Comparison of ENCODE assay signal across 15 cellular contexts in the genomic region with DNA sequence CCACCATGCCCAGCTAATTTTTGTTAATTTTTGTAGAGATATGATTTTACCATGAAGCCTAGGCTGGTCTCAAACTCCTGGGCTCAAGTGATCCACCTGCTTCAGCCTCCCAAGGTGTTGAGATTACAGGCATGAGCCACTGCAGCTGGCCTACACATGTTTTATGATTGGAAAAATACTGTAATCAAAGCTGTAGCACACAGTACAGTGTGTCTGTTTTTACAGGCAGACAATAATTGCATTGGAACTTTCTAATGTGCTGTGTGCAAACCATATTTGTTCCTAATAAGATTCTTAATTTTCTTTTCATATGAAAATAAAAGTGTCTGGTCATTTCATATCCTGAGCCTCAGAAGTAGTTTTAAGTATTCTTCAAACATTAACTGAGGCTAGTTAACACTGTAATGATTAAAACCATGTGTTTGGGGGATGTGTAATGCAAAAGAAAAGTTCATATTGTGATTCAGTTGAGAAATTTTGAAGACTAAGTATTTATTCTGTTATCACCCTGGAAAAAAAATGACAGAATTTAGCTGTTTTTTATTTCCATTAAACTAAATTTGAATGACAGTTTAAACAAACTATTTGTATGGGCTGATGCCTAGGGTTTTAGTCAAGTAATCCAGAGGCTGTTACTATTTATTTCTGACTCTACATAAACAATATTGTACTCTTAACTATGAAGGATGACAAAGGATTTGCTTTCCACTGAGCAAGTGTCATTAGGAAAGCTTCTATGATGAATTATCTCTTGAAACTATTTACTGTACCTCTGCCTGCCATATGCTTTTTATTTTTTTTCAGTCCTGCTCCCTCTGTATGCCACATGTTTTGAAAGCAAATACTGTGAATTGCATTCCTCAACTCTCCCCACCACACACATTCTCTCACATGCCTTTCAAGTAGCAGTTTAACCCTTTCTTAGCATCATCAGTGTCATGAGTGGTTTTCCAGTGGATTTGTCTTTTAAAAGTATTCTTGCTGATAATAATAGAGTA.
DNase-seq lines count a peak whose midpoint lies in the region; ATAC-seq and TF ChIP-seq lines count a peak whose summit lies in the region.
"Had no signal": no experiment of that assay in that cellular context is flagged by ENCODE, and none has a peak within 500 bp of the region (broad histone marks: within the 10 kb centered on the region; RNA-seq: fewer than 3 reads in every experiment).

No MANE protein-coding gene starts in this region.

- H3K36me3 ChIP-seq in MM.1S (replicated peaks; ENCODE audit: insufficient read depth, low read length) (peaks cover 9% of the 10 kb centered on the region; the same call in 1 of the 2 replicates), psoas muscle (ENCODE audit: insufficient read depth in 1 of 2, low read depth in 1 of 2) (peaks cover 5 to 32% of the 10 kb centered on the region in 2 donors), WERI-Rb-1 (peaks cover 51% of the 10 kb centered on the region)

- no peak overlapping the region for H3K9ac ChIP-seq in MM.1S (ENCODE audit: low read length)
- H3K9ac ChIP-seq: neural progenitor cell had no signal

- no peaks in the 10 kb centered on the region for H3K9me2 ChIP-seq in MM.1S (replicated peaks; ENCODE audit: insufficient read depth, low read length)

- no peak overlapping the region for H3K27ac ChIP-seq in MM.1S (ENCODE audit: low read length)
- H3K27ac ChIP-seq in psoas muscle: peak overlapping the region; percentile 3
- no peak overlapping the region for H3K27ac ChIP-seq in WERI-Rb-1
- H3K27ac ChIP-seq: neural progenitor cell had no signal

- H3F3A ChIP-seq in MM.1S (ENCODE audit: insufficient read depth, low read length): peaks cover 20% of the 10 kb centered on the region; the same call in 1 of the 2 replicates

- ATAC-seq in psoas muscle: peak in 2 of 4 donors; percentile 34 to 40
- no peak for ATAC-seq in HG02970 (IDR thresholded peaks at IDR 0.05; ENCODE audit: low FRiP score, unreplicated experiment)
- ATAC-seq in GM21576 (IDR thresholded peaks at IDR 0.05; ENCODE audit: unreplicated experiment): no peak

- 0 out of 2 replicates have a peak overlapping the region, but pooled peaks have one; percentile 24 for H3K4me2 ChIP-seq in MM.1S (ENCODE audit: low read depth, low read length)
- H3K4me2 ChIP-seq: neural progenitor cell had no signal

- H3K4me1 ChIP-seq in MM.1S (ENCODE audit: low read length): peaks cover 27% of the 10 kb centered on the region
- peaks cover 37% of the 10 kb centered on the region for H3K4me1 ChIP-seq in psoas muscle
- H3K4me1 ChIP-seq: neural progenitor cell had no signal

- H3K4me3 ChIP-seq in MM.1S (ENCODE audit: low read length) (no peak overlapping the region), fibroblast of mammary gland (ENCODE audit: control insufficient read depth, low read depth, low read length) (no peak overlapping the region), psoas muscle (no peak overlapping the region), WERI-Rb-1 (ENCODE audit: low read depth, low read length) (no peak overlapping the region)
- H3K4me3 ChIP-seq: neural progenitor cell had no signal

- TF ChIP-seq CTCF in MM.1S (IDR thresholded peaks at IDR 0.05; ENCODE audit: low read length) (no peak), fibroblast of mammary gland (conservative IDR thresholded peaks at IDR 0.05; ENCODE audit: control insufficient read depth, insufficient read depth, low read depth, low read length) (no peak), psoas muscle (IDR thresholded peaks at IDR 0.05) (no peak), WERI-Rb-1 (IDR thresholded peaks at IDR 0.05; ENCODE audit: low read depth, low read length) (no peak)

- peak; percentile 92 for DNase-seq in EH (ENCODE audit: low read depth)
- peak; percentile 44 for DNase-seq in MM.1S
- DNase-seq in fibroblast of mammary gland (ENCODE audit: low read depth): peak; percentile 78
- no peak for DNase-seq in psoas muscle
- DNase-seq in WERI-Rb-1: no peak
- no peak for DNase-seq in GF-D8 (lab: John Stamatoyannopoulos, UW)
- DNase-seq: activated CD4-positive, alpha-beta T cell treated with anti-CD3 and anti-CD28 coated beads for 4 hours; activated naive CD4-positive, alpha-beta T cell treated with Interleukin-2 at 50 U/mL for 16 hours; effector CD4-positive, alpha-beta T cell; NCI-H345; Right ventricle myocardium superior; stimulated activated CD4-positive, alpha-beta T cell treated with anti-CD3 and anti-CD28 coated beads, Interleukin-4, amount 100 ng/mL, for 24 hours had no signal

- peaks cover 8% of the 10 kb centered on the region; the same call in 1 of the 2 replicates for H3K79me2 ChIP-seq in MM.1S (ENCODE audit: low read length)

- no peak overlapping the region for H2AFZ ChIP-seq in MM.1S (ENCODE audit: low read length)
- H2AFZ ChIP-seq: neural progenitor cell had no signal

- H3K9me3 ChIP-seq in MM.1S (replicated peaks; ENCODE audit: insufficient read depth, low read length) (no peaks in the 10 kb centered on the region), psoas muscle (no peaks in the 10 kb centered on the region), WERI-Rb-1 (ENCODE audit: severe bottlenecking) (no peaks in the 10 kb centered on the region)

- intact Hi-C loops in psoas muscle (cut with DNase I): loop anchor here in 1 of 2 donors (5.0 kb wide), 1 partner anchor 113 kb away; the partner anchor contains the start of gene PLPP1

- H3K27me3 ChIP-seq in MM.1S (replicated peaks; ENCODE audit: insufficient read depth, low read length) (no peaks in the 10 kb centered on the region), psoas muscle (ENCODE audit: insufficient read depth in 3 of 3, low read length in 2 of 3) (no peaks in the 10 kb centered on the region), WERI-Rb-1 (ENCODE audit: insufficient read depth, low read depth, severe bottlenecking) (no peaks in the 10 kb centered on the region)
- H3K27me3 ChIP-seq: neural progenitor cell had no signal

- no peaks in the 10 kb centered on the region; the same call in 1 of the 2 replicates for H4K20me1 ChIP-seq in MM.1S (ENCODE audit: insufficient read depth, low read length)

Comparison
In these comparisons a context has a peak if more than half of its experiments do, and no peak if none do; other contexts are left out.
1. DNase-seq: peak in EH (single experiment), MM.1S (single experiment) and fibroblast of mammary gland (single experiment); none in psoas muscle (0 of 2), WERI-Rb-1 (single experiment) and GF-D8 (single experiment).